Comparison of ENCODE assay signal across 9 cellular contexts in genomic region chr3:45055411-45056143, GRCh38. TPM values are rescaled to one million over a fixed set of nuclear protein-coding genes. Genes with fewer than 3 reads are reported as not detected.
DNase-seq lines count a peak whose midpoint lies in the region; ATAC-seq and TF ChIP-seq lines count a peak whose summit lies in the region.
"Had no signal": no experiment of that assay in that cellular context is flagged by ENCODE, and none has a peak within 500 bp of the region (broad histone marks: within the 10 kb centered on the region; RNA-seq: fewer than 3 reads in every experiment).

No MANE protein-coding gene starts in this region.

- H3K4me3 ChIP-seq in Jurkat, Clone E6-1 (ENCODE audit: low read length): no peak overlapping the region
- H3K4me3 ChIP-seq in astrocyte of the spinal cord (ENCODE audit: low read depth, low read length): no peak overlapping the region
- H3K4me3 ChIP-seq: lower lobe of right lung had no signal

- H3K4me1 Mint-ChIP-seq in neural crest cell: peaks cover 13% of the 10 kb centered on the region
- peaks cover 46% of the 10 kb centered on the region for H3K4me1 Mint-ChIP-seq in activated T-helper 2 cell treated with anti-CD3 and anti-CD28 coated beads, Interferon-gamma antibody, Interleukin-2, Interleukin-4, amounts not matched to agents 10 μg/mL and 5 μg/mL and 100 μg/mL, durations not matched to agents 14 hours and 24 hours and 36 hours (ENCODE audit: low read depth)

- H3K27ac Mint-ChIP-seq in neural crest cell (ENCODE audit: unreplicated experiment): no peak overlapping the region
- H3K27ac Mint-ChIP-seq in activated T-helper 2 cell treated with anti-CD3 and anti-CD28 coated beads, Interferon-gamma antibody, Interleukin-2, Interleukin-4, amounts not matched to agents 10 μg/mL and 5 μg/mL and 100 μg/mL, durations not matched to agents 14 hours and 24 hours and 36 hours: no peak overlapping the region

- no peak for ATAC-seq in HG03439 (IDR thresholded peaks at IDR 0.05; ENCODE audit: unreplicated experiment)
- no peak for ATAC-seq in GM18861 (IDR thresholded peaks at IDR 0.05; ENCODE audit: unreplicated experiment)

- H3K27me3 Mint-ChIP-seq in neural crest cell (ENCODE audit: low read depth): no peaks in the 10 kb centered on the region
- H3K27me3 Mint-ChIP-seq in activated T-helper 2 cell treated with anti-CD3 and anti-CD28 coated beads, Interferon-gamma antibody, Interleukin-2, Interleukin-4, amounts not matched to agents 10 μg/mL and 5 μg/mL and 100 μg/mL, durations not matched to agents 14 hours and 24 hours and 36 hours (ENCODE audit: low read depth): peaks cover 1% of the 10 kb centered on the region

- in situ Hi-C loops in astrocyte of the spinal cord (cut with HindIII; ENCODE audit: low sequenced_read_pairs): no loop called here

- no peaks in the 10 kb centered on the region for H3K36me3 Mint-ChIP-seq in neural crest cell (ENCODE audit: low read depth)
- H3K36me3 Mint-ChIP-seq in activated T-helper 2 cell treated with anti-CD3 and anti-CD28 coated beads, Interferon-gamma antibody, Interleukin-2, Interleukin-4, amounts not matched to agents 10 μg/mL and 5 μg/mL and 100 μg/mL, durations not matched to agents 14 hours and 24 hours and 36 hours (ENCODE audit: low read depth): no peaks in the 10 kb centered on the region

- no peak for TF ChIP-seq CTCF in astrocyte of the spinal cord (IDR thresholded peaks at IDR 0.05; ENCODE audit: low read depth, low read length)
- TF ChIP-seq CTCF in neural crest cell (conservative IDR thresholded peaks at IDR 0.05): peak; percentile 16

- intact Hi-C loops in activated T-helper 2 cell treated with anti-CD3 and anti-CD28 coated beads, Interferon-gamma antibody, Interleukin-2, Interleukin-4, amounts not matched to agents 10 μg/mL and 5 μg/mL and 100 μg/mL, durations not matched to agents 14 hours and 24 hours and 36 hours (cut with micrococcal nuclease): loop anchor here (1.0 kb wide), 2 partner anchors 11 to 14 kb away; no protein-coding TSS in a partner anchor

- H3K4me3 Mint-ChIP-seq in neural crest cell: no peak overlapping the region
- no peak overlapping the region for H3K4me3 Mint-ChIP-seq in activated T-helper 2 cell treated with anti-CD3 and anti-CD28 coated beads, Interferon-gamma antibody, Interleukin-2, Interleukin-4, amounts not matched to agents 10 μg/mL and 5 μg/mL and 100 μg/mL, durations not matched to agents 14 hours and 24 hours and 36 hours (ENCODE audit: low read depth)

- DNase-seq in EL: peak; percentile 78
- DNase-seq in Jurkat, Clone E6-1 (ENCODE audit: low read depth, low spot score): peak; percentile 37
- peak; percentile 78 for DNase-seq in astrocyte of the spinal cord (ENCODE audit: low read depth, low spot score)
- DNase-seq in neural crest cell (ENCODE audit: low read depth, low spot score): no peak
- DNase-seq in activated T-helper 2 cell treated with anti-CD3 and anti-CD28 coated beads, Interferon-gamma antibody, Interleukin-2, Interleukin-4, amounts not matched to agents 10 μg/mL and 5 μg/mL and 100 μg/mL, durations not matched to agents 14 hours and 24 hours and 36 hours (ENCODE audit: low spot score): no peak
- no peak for DNase-seq in KG1 (lab: John Stamatoyannopoulos, UW)
- DNase-seq: lower lobe of right lung had no signal

- no peaks in the 10 kb centered on the region for H3K9me3 Mint-ChIP-seq in neural crest cell
- H3K9me3 Mint-ChIP-seq in activated T-helper 2 cell treated with anti-CD3 and anti-CD28 coated beads, Interferon-gamma antibody, Interleukin-2, Interleukin-4, amounts not matched to agents 10 μg/mL and 5 μg/mL and 100 μg/mL, durations not matched to agents 14 hours and 24 hours and 36 hours: no peaks in the 10 kb centered on the region

RNA-seq across cellular contexts. Expression of gene CLEC3B, which starts 29.5 kb away (rescaled TPM):
- polyA plus RNA-seq in Jurkat, Clone E6-1 (2012; ENCODE audit: insufficient read depth, insufficient read length): not detected
- total RNA-seq in neural crest cell: not detected in 2 replicates
- total RNA-seq in activated T-helper 2 cell treated with anti-CD3 and anti-CD28 coated beads, Interferon-gamma antibody, Interleukin-2, Interleukin-4, amounts not matched to agents 10 μg/mL and 5 μg/mL and 100 μg/mL, durations not matched to agents 14 hours and 24 hours and 36 hours: 0.21 TPM in 1 of 2 replicates, not detected in the other

Comparison
In these comparisons a context has a peak if more than half of its experiments do, and no peak if none do; other contexts are left out.
1. DNase-seq: peak in EL (single experiment), Jurkat, Clone E6-1 (single experiment) and astrocyte of the spinal cord (single experiment); none in neural crest cell (single experiment), activated T-helper 2 cell treated with anti-CD3 and anti-CD28 coated beads, Interferon-gamma antibody, Interleukin-2, Interleukin-4, amounts not matched to agents 10 μg/mL and 5 μg/mL and 100 μg/mL, durations not matched to agents 14 hours and 24 hours and 36 hours (single experiment) and KG1 (single experiment).